8 cellular contexts compared by ENCODE assay signal in the genomic region with DNA sequence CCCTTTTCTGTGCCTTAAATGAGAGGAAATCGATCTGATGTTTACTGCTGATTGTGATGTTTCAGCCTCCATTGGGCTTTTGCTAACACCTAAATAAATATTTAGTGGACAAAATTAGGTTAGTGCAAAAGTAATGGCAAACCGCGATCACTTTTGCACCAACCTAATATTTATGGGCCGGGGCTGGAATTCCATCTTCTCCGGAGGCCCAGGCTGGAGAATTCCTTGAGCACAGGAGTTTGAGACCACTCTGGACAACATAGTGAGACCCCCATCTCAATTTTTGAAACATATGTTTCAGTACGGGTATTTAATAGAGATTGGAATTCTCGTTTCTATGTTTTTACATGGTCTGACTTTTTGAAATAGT. TPM values are rescaled to one million over a fixed set of nuclear protein-coding genes. Genes with fewer than 3 reads are reported as not detected.
DNase-seq lines count a peak whose midpoint lies in the region; ATAC-seq and TF ChIP-seq lines count a peak whose summit lies in the region.

No MANE protein-coding gene starts in this region.

- peak overlapping the region; percentile 97 for H3K27ac Mint-ChIP-seq in activated T-cell treated with anti-CD3 and anti-CD28 coated beads, Interleukin-2, amount 50 U/mL, for 72 hours

- H3K36me3 ChIP-seq in brain microvascular endothelial cell (replicated peaks) (peaks cover 11% of the 10 kb centered on the region), lower lobe of right lung (peaks cover 24% of the 10 kb centered on the region), tibial artery (peaks cover 45 to 56% (median 45%) of the 10 kb centered on the region in 3 donors)

- in situ Hi-C loops in brain microvascular endothelial cell (cut with HindIII; ENCODE audit: low pct_ligation_motif_present, low sequenced_read_pairs): no loop called here

- no peaks in the 10 kb centered on the region for H3K27me3 ChIP-seq in brain microvascular endothelial cell (replicated peaks)
- no peaks in the 10 kb centered on the region for H3K27me3 ChIP-seq in lower lobe of right lung (ENCODE audit: low read depth)
- no peaks in the 10 kb centered on the region for H3K27me3 ChIP-seq in tibial artery

- no peak for DNase-seq in activated T-cell treated with anti-CD3 and anti-CD28 coated beads, Interleukin-2, amount 50 U/mL, for 72 hours
- no peak for DNase-seq in activated T-cell treated with anti-CD3 and anti-CD28 coated beads, Interleukin-2, amount 50 U/mL, for 48 hours
- DNase-seq in brain microvascular endothelial cell (no peak), lower lobe of right lung (no peak), tibial artery (no peak), hippocampal formation (lab: John Stamatoyannopoulos, UW) (no peak)
- no peak for DNase-seq in stimulated activated CD4-positive, alpha-beta T cell treated with anti-CD3 and anti-CD28 coated beads, Interleukin-2, amount 100 ng/mL, for 48 hours

- peak overlapping the region; percentile 93 for H3K4me3 Mint-ChIP-seq in activated T-cell treated with anti-CD3 and anti-CD28 coated beads, Interleukin-2, amount 50 U/mL, for 72 hours

- H3K36me3 Mint-ChIP-seq in activated T-cell treated with anti-CD3 and anti-CD28 coated beads, Interleukin-2, amount 50 U/mL, for 72 hours (ENCODE audit: insufficient read depth in 2 of 2): peaks cover 47 to 60% of the 10 kb centered on the region in 2 donors

- peaks cover 15 to 25% of the 10 kb centered on the region in 2 donors for H3K9me3 Mint-ChIP-seq in activated T-cell treated with anti-CD3 and anti-CD28 coated beads, Interleukin-2, amount 50 U/mL, for 72 hours

- H3K4me1 ChIP-seq in lower lobe of right lung: no peaks in the 10 kb centered on the region
- peaks cover 0 to 11% (median 8%) of the 10 kb centered on the region in 4 donors for H3K4me1 ChIP-seq in tibial artery

- H3K9me3 ChIP-seq in lower lobe of right lung (peaks cover 60% of the 10 kb centered on the region), tibial artery (peaks cover 0 to 30% (median 14%) of the 10 kb centered on the region in 3 donors)

- no peak for ATAC-seq in activated T-cell treated with anti-CD3 and anti-CD28 coated beads, Interleukin-2, amount 50 U/mL, for 72 hours (replicated peaks in 1 of 2)
- ATAC-seq in lower lobe of right lung: no peak
- no peak for ATAC-seq in HG02852 (IDR thresholded peaks at IDR 0.05; ENCODE audit: unreplicated experiment)

- intact Hi-C loops in lower lobe of right lung (cut with DNase I) (no loop called here), tibial artery (cut with DNase I; ENCODE audit: low total_unique reads) (no loop called here)

- H3K27me3 Mint-ChIP-seq in activated T-cell treated with anti-CD3 and anti-CD28 coated beads, Interleukin-2, amount 50 U/mL, for 72 hours (ENCODE audit: low read depth): no peaks in the 10 kb centered on the region

- no peak for TF ChIP-seq CTCF in brain microvascular endothelial cell (IDR thresholded peaks at IDR 0.05; ENCODE audit: low read depth, low read length, missing control alignments)
- TF ChIP-seq CTCF in lower lobe of right lung (IDR thresholded peaks at IDR 0.05): no peak
- TF ChIP-seq CTCF in tibial artery (IDR thresholded peaks at IDR 0.05): no peak

- H3K4me1 Mint-ChIP-seq in activated T-cell treated with anti-CD3 and anti-CD28 coated beads, Interleukin-2, amount 50 U/mL, for 72 hours (ENCODE audit: low read depth): peaks cover 15% of the 10 kb centered on the region

- H3K4me3 ChIP-seq in brain microvascular endothelial cell (ENCODE audit: low read depth, low read length) (peak overlapping the region; percentile 88), lower lobe of right lung (peak overlapping the region; percentile 68), tibial artery (peak overlapping the region; percentile 83 to 85)

- H3K27ac ChIP-seq in brain microvascular endothelial cell: peak overlapping the region; percentile 98
- H3K27ac ChIP-seq in lower lobe of right lung: peak overlapping the region; percentile 95
- peak overlapping the region; percentile 89 to 97 for H3K27ac ChIP-seq in tibial artery

RNA-seq across cellular contexts. Expression of a gene that starts 0.6 kb away (rescaled TPM):
- 10 to 100 TPM; 11.9 to 12.8 TPM for total RNA-seq in activated T-cell treated with anti-CD3 and anti-CD28 coated beads, Interleukin-2, amount 50 U/mL, for 72 hours
- total RNA-seq in lower lobe of right lung: 18.3 TPM

RNA-seq across cellular contexts. Expression of a gene that starts 27.3 kb away (rescaled TPM):
- total RNA-seq in activated T-cell treated with anti-CD3 and anti-CD28 coated beads, Interleukin-2, amount 50 U/mL, for 72 hours: 10 to 100 TPM in 1 of 2 donors, 1 to 10 TPM in 1; 7.5 to 10.1 TPM
- 29.8 TPM for total RNA-seq in lower lobe of right lung

RNA-seq across cellular contexts. Expression of a gene that starts 34.3 kb away (rescaled TPM):
- total RNA-seq in activated T-cell treated with anti-CD3 and anti-CD28 coated beads, Interleukin-2, amount 50 U/mL, for 72 hours: 1 to 10 TPM; 2.3 to 3.7 TPM
- total RNA-seq in lower lobe of right lung: 3.6 TPM

RNA-seq across cellular contexts. Expression of a gene that starts 58.6 kb away (rescaled TPM):
- not detected for total RNA-seq in activated T-cell treated with anti-CD3 and anti-CD28 coated beads, Interleukin-2, amount 50 U/mL, for 72 hours
- 0.18 TPM for total RNA-seq in lower lobe of right lung
